Comparison of ENCODE assay signal across 27 cellular contexts in the genomic region with DNA sequence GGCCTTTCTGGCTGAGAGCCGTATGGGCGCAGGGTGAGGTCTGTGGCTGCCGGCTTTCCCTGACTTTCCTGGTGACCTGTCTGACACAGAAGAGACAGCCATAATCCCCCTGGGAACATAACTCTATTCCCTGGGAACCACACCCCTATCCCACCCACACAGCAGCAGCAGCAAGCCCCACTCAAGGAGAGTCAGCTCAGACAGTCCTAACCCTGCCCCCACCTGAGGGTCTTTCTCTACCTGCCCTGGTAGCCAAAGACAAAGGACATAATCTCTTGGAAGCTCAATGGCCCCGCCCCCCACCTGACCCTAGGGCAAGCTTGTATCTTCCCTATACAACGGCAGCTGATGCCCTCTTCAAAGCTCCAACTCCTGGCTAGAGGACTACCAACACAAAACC.
"Had no signal": no experiment of that assay in that cellular context is flagged by ENCODE, and none has a peak within 500 bp of the region (broad histone marks: within the 10 kb centered on the region; RNA-seq: fewer than 3 reads in every experiment).

No MANE protein-coding gene starts in this region.

- H3K27ac Mint-ChIP-seq: activated CD4-positive, alpha-beta memory T cell treated with anti-CD3 and anti-CD28 coated beads for 36 hours; activated CD4-positive, alpha-beta T cell treated with anti-CD3 and anti-CD28 coated beads, Interleukin-2, amount 10 ng/mL, durations not matched to agents 7 days and 5 days; activated naive CD4-positive, alpha-beta T cell treated with anti-CD3 and anti-CD28 coated beads, Interleukin-2, amount 50 U/mL, for 24 hours; activated T-helper 2 cell treated with anti-CD3 and anti-CD28 coated beads, Interferon-gamma antibody, Interleukin-2, Interleukin-4, amounts not matched to agents 10 μg/mL and 5 μg/mL and 100 μg/mL, durations not matched to agents 14 hours and 24 hours and 36 hours; T-helper 2 cell treated with Interferon-gamma antibody and Interleukin-4, amounts not matched to agents 5 μg/mL and 100 μg/mL, for 36 hours had no signal

- H3K27ac ChIP-seq: breast epithelium, SJSA1 had no signal

- H3K4me1 Mint-ChIP-seq: activated CD4-positive, alpha-beta T cell treated with anti-CD3 and anti-CD28 coated beads, Interleukin-2, amount 10 ng/mL, durations not matched to agents 7 days and 5 days; activated naive CD4-positive, alpha-beta T cell treated with anti-CD3 and anti-CD28 coated beads, Interleukin-2, amount 50 U/mL, for 24 hours had no signal

- H3K9me3 ChIP-seq: MG63, SJSA1 had no signal

- H3K27me3 Mint-ChIP-seq: activated CD4-positive, alpha-beta memory T cell treated with anti-CD3 and anti-CD28 coated beads for 36 hours; activated CD4-positive, alpha-beta T cell treated with anti-CD3 and anti-CD28 coated beads, Interleukin-2, amount 10 ng/mL, durations not matched to agents 7 days and 5 days; activated naive CD4-positive, alpha-beta T cell treated with anti-CD3 and anti-CD28 coated beads, Interleukin-2, amount 50 U/mL, for 24 hours had no signal

- H3K4me3 Mint-ChIP-seq: activated CD4-positive, alpha-beta memory T cell treated with anti-CD3 and anti-CD28 coated beads for 36 hours; activated CD4-positive, alpha-beta T cell treated with anti-CD3 and anti-CD28 coated beads, Interleukin-2, amount 10 ng/mL, durations not matched to agents 7 days and 5 days; activated naive CD4-positive, alpha-beta T cell treated with anti-CD3 and anti-CD28 coated beads, Interleukin-2, amount 50 U/mL, for 24 hours; T-helper 2 cell treated with Interferon-gamma antibody and Interleukin-4, amounts not matched to agents 5 μg/mL and 100 μg/mL, for 36 hours had no signal

- DNase-seq: activated CD4-positive, alpha-beta memory T cell treated with anti-CD3 and anti-CD28 coated beads for 36 hours; activated CD4-positive, alpha-beta T cell treated with anti-CD3 and anti-CD28 coated beads, Interleukin-2, amount 10 ng/mL, durations not matched to agents 7 days and 5 days; activated CD4-positive, CD25-positive, alpha-beta regulatory T cell treated with anti-CD3 and anti-CD28 coated beads, Interleukin-2, amount 50 U/mL, for 72 hours; activated CD8-positive, alpha-beta memory T cell treated with anti-CD3 and anti-CD28 coated beads for 24 hours; activated naive CD4-positive, alpha-beta T cell; activated T-cell treated with anti-CD3 and anti-CD28 coated beads for 4 hours; activated T-cell treated with anti-CD3 and anti-CD28 coated beads, Interleukin-2, amount 50 U/mL, for 48 hours; caudate nucleus; MG63; MV-4-11; NCI-H1092 treated with DMSO at 0.1 percent for 48 hours; NCI-H1417 treated with DMSO at 0.1 percent for 48 hours; NCI-H1694; NCI-H2029; NCI-H2107; NCI-H2171 treated with DMSO at 0.1 percent for 48 hours; NCI-H226; NCI-H526; NCI-H82; SHP77; SW 1271 had no signal

- ATAC-seq: SK-N-SH treated with all-trans-retinoic acid at 6 μM for 48 hours had no signal

- H3K4me1 ChIP-seq: breast epithelium, SJSA1 had no signal

- H3K27me3 ChIP-seq: breast epithelium, MG63, SJSA1 had no signal

- H3K36me3 Mint-ChIP-seq: activated CD4-positive, alpha-beta memory T cell treated with anti-CD3 and anti-CD28 coated beads for 36 hours; activated naive CD4-positive, alpha-beta T cell treated with anti-CD3 and anti-CD28 coated beads, Interleukin-2, amount 50 U/mL, for 24 hours had no signal

- H3K4me3 ChIP-seq: breast epithelium, MG63, SJSA1 had no signal

- H3K9me3 Mint-ChIP-seq: activated naive CD4-positive, alpha-beta T cell treated with anti-CD3 and anti-CD28 coated beads, Interleukin-2, amount 50 U/mL, for 24 hours had no signal

- H3K36me3 ChIP-seq: breast epithelium, MG63, SJSA1 had no signal
